Comparison of ENCODE assay signal across 8 cellular contexts in the genomic region with DNA sequence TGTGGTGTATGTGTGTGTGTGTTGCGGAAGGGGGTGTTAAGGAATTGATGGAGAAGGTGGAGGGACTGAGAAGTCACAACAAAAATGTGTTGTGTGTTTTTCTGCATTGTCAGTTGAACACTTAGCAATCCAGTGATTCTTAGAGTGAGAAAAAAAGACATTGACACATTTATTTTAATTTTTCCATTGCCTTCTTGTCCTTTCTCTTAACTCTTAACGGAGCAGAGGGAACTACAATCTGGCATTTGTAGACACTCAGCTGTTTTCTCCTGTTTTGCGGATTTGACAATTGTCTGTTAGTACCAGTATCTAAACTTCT. TPM values are rescaled to one million over a fixed set of nuclear protein-coding genes. Genes with fewer than 3 reads are reported as not detected.
DNase-seq lines count a peak whose midpoint lies in the region; ATAC-seq and TF ChIP-seq lines count a peak whose summit lies in the region.

No MANE protein-coding gene starts in this region.

- no peak for TF ChIP-seq CTCF in GM12865 (IDR thresholded peaks at IDR 0.05; ENCODE audit: insufficient read depth, low read depth, low read length, missing control alignments)
- TF ChIP-seq CTCF in gastroesophageal sphincter (IDR thresholded peaks at IDR 0.05), result no peak

- H3K27ac ChIP-seq in gastroesophageal sphincter, result peak overlapping the region in 3 of 4 donors; percentile 86 to 91 (median 89)
- no peak overlapping the region for H3K27ac ChIP-seq in rectal smooth muscle tissue (ENCODE audit: low read depth, low read length)

- H3K9ac ChIP-seq in rectal smooth muscle tissue (ENCODE audit: low read length), result peak overlapping the region; percentile 25

- H3K27me3 ChIP-seq in gastroesophageal sphincter (peaks cover 44% of the 10 kb centered on the region), rectal smooth muscle tissue (ENCODE audit: control insufficient read depth, insufficient read depth, low read length) (peaks cover under 1% of the 10 kb centered on the region)

- no peaks in the 10 kb centered on the region for H3K9me3 ChIP-seq in gastroesophageal sphincter

- H3K36me3 ChIP-seq in gastroesophageal sphincter, result no peaks in the 10 kb centered on the region
- peaks cover 1% of the 10 kb centered on the region for H3K36me3 ChIP-seq in rectal smooth muscle tissue (ENCODE audit: control insufficient read depth, insufficient read depth, low read length)

- H3K4me1 ChIP-seq in gastroesophageal sphincter (peaks cover 0 to 13% (median 0%) of the 10 kb centered on the region in 3 donors), rectal smooth muscle tissue (ENCODE audit: control insufficient read depth, insufficient read depth, low read length) (peaks cover 4% of the 10 kb centered on the region)

- H3K4me3 ChIP-seq in GM12865 (ENCODE audit: low read depth, low read length) (peak overlapping the region; percentile 47), gastroesophageal sphincter (peak overlapping the region; percentile 67 to 93), rectal smooth muscle tissue (ENCODE audit: low read length) (peak overlapping the region; percentile 74)

- TF ChIP-seq EP300 in gastroesophageal sphincter (IDR thresholded peaks at IDR 0.05), result no peak

- ATAC-seq in SK-N-SH treated with all-trans-retinoic acid at 6 μM for 48 hours (peak; percentile 42), gastroesophageal sphincter (no peak), GM18517 (IDR thresholded peaks at IDR 0.05; ENCODE audit: unreplicated experiment) (no peak), HG02798 (IDR thresholded peaks at IDR 0.05; ENCODE audit: poor library complexity, unreplicated experiment) (no peak)

- TF ChIP-seq POLR2A in gastroesophageal sphincter (IDR thresholded peaks at IDR 0.05), result no peak

- WGBS in gastroesophageal sphincter (ENCODE audit: low coverage in 1 of 2), 2 donors, result 39 to 44% methylated on average over 3 of the region's 3 CpGs

- DNase-seq in GM12865 (ENCODE audit: low read depth), result no peak
- DNase-seq in NCI-H774 (lab: John Stamatoyannopoulos, UW), result no peak
- DNase-seq in OCI-M1 (lab: John Stamatoyannopoulos, UW), result no peak

TF ChIP-seq in SK-N-SH treated with all-trans-retinoic acid at 6 μM for 48 hours, 23 proteins besides CTCF, POLR2A, EP300 and RAD21:
- TF ChIP-seq, protein P1, sequence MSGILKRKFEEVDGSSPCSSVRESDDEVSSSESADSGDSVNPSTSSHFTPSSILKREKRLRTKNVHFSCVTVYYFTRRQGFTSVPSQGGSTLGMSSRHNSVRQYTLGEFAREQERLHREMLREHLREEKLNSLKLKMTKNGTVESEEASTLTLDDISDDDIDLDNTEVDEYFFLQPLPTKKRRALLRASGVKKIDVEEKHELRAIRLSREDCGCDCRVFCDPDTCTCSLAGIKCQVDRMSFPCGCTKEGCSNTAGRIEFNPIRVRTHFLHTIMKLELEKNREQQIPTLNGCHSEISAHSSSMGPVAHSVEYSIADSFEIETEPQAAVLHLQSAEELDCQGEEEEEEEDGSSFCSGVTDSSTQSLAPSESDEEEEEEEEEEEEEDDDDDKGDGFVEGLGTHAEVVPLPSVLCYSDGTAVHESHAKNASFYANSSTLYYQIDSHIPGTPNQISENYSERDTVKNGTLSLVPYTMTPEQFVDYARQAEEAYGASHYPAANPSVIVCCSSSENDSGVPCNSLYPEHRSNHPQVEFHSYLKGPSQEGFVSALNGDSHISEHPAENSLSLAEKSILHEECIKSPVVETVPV (CRISPR knock-in tag; IDR thresholded peaks at IDR 0.05), result no peak
- TF ChIP-seq BACH2 (CRISPR knock-in tag; IDR thresholded peaks at IDR 0.05; ENCODE audit: borderline replicate concordance), result no peak
- no peak for TF ChIP-seq ZNF70 (CRISPR knock-in tag; IDR thresholded peaks at IDR 0.05)
- no peak for TF ChIP-seq TCF4 (CRISPR knock-in tag; IDR thresholded peaks at IDR 0.05; ENCODE audit: borderline replicate concordance)
- TF ChIP-seq ZNF565 (CRISPR knock-in tag; conservative IDR thresholded peaks at IDR 0.05; ENCODE audit: low read depth), result no peak
- TF ChIP-seq, protein P2, sequence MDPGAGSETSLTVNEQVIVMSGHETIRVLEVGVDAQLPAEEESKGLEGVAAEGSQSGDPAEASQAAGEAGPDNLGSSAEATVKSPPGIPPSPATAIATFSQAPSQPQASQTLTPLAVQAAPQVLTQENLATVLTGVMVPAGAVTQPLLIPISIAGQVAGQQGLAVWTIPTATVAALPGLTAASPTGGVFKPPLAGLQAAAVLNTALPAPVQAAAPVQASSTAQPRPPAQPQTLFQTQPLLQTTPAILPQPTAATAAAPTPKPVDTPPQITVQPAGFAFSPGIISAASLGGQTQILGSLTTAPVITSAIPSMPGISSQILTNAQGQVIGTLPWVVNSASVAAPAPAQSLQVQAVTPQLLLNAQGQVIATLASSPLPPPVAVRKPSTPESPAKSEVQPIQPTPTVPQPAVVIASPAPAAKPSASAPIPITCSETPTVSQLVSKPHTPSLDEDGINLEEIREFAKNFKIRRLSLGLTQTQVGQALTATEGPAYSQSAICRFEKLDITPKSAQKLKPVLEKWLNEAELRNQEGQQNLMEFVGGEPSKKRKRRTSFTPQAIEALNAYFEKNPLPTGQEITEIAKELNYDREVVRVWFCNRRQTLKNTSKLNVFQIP (CRISPR knock-in tag; IDR thresholded peaks at IDR 0.05; ENCODE audit: borderline replicate concordance, low read depth), result no peak
- no peak for TF ChIP-seq ARNTL (CRISPR knock-in tag; IDR thresholded peaks at IDR 0.05; ENCODE audit: borderline replicate concordance, low read depth)
- no peak for TF ChIP-seq SNAI2 (CRISPR knock-in tag; IDR thresholded peaks at IDR 0.05)
- no peak for TF ChIP-seq GLIS3 (CRISPR knock-in tag; IDR thresholded peaks at IDR 0.05)
- no peak for TF ChIP-seq PPARA (CRISPR knock-in tag; IDR thresholded peaks at IDR 0.05; ENCODE audit: borderline replicate concordance)
- TF ChIP-seq ZC3H10 (CRISPR knock-in tag; IDR thresholded peaks at IDR 0.05), result no peak
- no peak for TF ChIP-seq PATZ1 (CRISPR knock-in tag; IDR thresholded peaks at IDR 0.05; ENCODE audit: borderline replicate concordance)
- TF ChIP-seq CSDC2 (CRISPR knock-in tag; IDR thresholded peaks at IDR 0.05), result no peak
- no peak for TF ChIP-seq ZFP30 (CRISPR knock-in tag; IDR thresholded peaks at IDR 0.05)
- TF ChIP-seq ESRRG (CRISPR knock-in tag; IDR thresholded peaks at IDR 0.05), result no peak
- no peak for TF ChIP-seq CREB5 (CRISPR knock-in tag; IDR thresholded peaks at IDR 0.05; ENCODE audit: low read depth)
- TF ChIP-seq TSHZ2 (CRISPR knock-in tag; IDR thresholded peaks at IDR 0.05), result no peak

RNA-seq across cellular contexts. Expression of gene C1orf53, which starts 0.7 kb away (rescaled TPM):
- under 1 TPM in 1 of 4 donors, not detected in 3; 0.94 TPM for total RNA-seq in gastroesophageal sphincter

RNA-seq across cellular contexts. Expression of gene LHX9, which starts 14.0 kb away (rescaled TPM):
- not detected for total RNA-seq in gastroesophageal sphincter
